ENCODE assay signal across 2 cellular contexts in the genomic region with DNA sequence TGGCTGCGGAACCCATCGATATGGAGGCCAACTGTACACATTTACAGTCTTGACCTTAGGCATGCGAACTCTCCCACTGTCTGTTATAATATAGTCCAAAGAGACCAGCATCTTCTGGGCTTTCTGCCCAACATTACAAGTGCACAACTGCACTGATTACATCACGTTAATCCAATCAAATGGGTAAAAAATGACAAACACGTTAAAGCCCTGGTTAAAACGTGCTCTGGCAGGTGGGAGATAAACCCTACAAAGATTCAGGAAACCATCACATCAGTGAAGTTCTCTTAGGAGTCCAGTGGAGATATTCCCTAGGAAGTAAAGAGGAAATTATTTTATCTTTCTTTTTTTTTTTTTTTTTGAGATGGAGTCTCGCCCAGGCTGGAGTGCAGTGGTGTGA.
TF ChIP-seq lines count a peak whose summit lies in the region.

No MANE protein-coding gene starts in this region.

TF ChIP-seq in HEK293T, 16 proteins besides CTCF, POLR2A, EP300 and RAD21:
- TF ChIP-seq ARNT (IDR thresholded peaks at IDR 0.05) (no peak), ZNF384 (IDR thresholded peaks at IDR 0.05) (0 out of 2 replicates have a peak, but pooled peaks have one; percentile 20)
TF ChIP-seq in HEK293T: peak in this region for 1.

TF ChIP-seq in K562, 482 proteins besides CTCF, POLR2A, EP300 and RAD21:
- TF ChIP-seq ZNF717 (CRISPR knock-in tag; IDR thresholded peaks at IDR 0.05) (no peak), SIRT6 (IDR thresholded peaks at IDR 0.05; ENCODE audit: low read depth, low read length) (no peak), RAD51 (IDR thresholded peaks at IDR 0.05; ENCODE audit: borderline replicate concordance, low read depth) (no peak), MIER1 (IDR thresholded peaks at IDR 0.05; ENCODE audit: low read depth) (no peak), STAG1 (CRISPR knock-in tag; IDR thresholded peaks at IDR 0.05; ENCODE audit: borderline replicate concordance) (no peak), FOXK2 (conservative IDR thresholded peaks at IDR 0.05 in 1 of 2, IDR thresholded peaks at IDR 0.05 in 1 of 2; ENCODE audit: low read depth in 2 of 2) (no peak)
- TF ChIP-seq, protein P1, sequence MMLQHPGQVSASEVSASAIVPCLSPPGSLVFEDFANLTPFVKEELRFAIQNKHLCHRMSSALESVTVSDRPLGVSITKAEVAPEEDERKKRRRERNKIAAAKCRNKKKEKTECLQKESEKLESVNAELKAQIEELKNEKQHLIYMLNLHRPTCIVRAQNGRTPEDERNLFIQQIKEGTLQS (IDR thresholded peaks at IDR 0.05) = 0 out of 2 replicates have a peak, but pooled peaks have one; percentile 18
- TF ChIP-seq, protein P1 (CRISPR knock-in tag; conservative IDR thresholded peaks at IDR 0.05) = no peak
- TF ChIP-seq, protein P2, sequence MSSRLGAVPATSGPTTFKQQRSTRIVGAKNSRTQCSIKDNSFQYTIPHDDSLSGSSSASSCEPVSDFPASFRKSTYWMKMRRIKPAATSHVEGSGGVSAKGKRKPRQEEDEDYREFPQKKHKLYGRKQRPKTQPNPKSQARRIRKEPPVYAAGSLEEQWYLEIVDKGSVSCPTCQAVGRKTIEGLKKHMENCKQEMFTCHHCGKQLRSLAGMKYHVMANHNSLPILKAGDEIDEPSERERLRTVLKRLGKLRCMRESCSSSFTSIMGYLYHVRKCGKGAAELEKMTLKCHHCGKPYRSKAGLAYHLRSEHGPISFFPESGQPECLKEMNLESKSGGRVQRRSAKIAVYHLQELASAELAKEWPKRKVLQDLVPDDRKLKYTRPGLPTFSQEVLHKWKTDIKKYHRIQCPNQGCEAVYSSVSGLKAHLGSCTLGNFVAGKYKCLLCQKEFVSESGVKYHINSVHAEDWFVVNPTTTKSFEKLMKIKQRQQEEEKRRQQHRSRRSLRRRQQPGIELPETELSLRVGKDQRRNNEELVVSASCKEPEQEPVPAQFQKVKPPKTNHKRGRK (tag; IDR thresholded peaks at IDR 0.05) = no peak
TF ChIP-seq in K562: peak in this region for 1.
